In the genomic region with DNA sequence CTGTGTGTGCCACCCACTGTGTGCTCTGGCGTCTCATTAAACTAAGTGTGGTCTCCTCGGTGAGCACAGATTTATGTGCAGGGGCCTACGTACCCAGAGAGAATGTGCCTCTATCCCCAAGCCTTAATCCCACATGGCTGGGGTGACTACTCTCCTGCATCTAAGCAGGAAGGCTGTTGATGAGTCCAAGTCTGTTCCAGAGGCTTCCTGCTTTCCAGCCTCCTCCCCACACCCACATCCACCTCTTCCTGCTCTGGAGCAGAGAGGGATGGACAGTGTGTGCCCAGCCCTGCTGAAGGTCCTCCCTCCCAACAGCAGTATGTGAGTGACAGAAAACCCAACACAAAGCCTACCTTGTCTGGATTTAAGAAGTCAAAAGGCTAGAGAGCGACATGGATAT, we compare ENCODE assay signal across 22 cellular contexts. TPM values are rescaled to one million over a fixed set of nuclear protein-coding genes. Genes with fewer than 3 reads are reported as not detected.
"Had no signal": no experiment of that assay in that cellular context is flagged by ENCODE, and none has a peak within 500 bp of the region (broad histone marks: within the 10 kb centered on the region; RNA-seq: fewer than 3 reads in every experiment).

No MANE protein-coding gene starts in this region.

- DNase-seq: activated CD4-positive, alpha-beta T cell treated with anti-CD3 and anti-CD28 coated beads, Interleukin-2, amount 10 ng/mL, durations not matched to agents 7 days and 5 days; activated CD8-positive, alpha-beta T cell treated with anti-CD3 and anti-CD28 coated beads, Interleukin-2, amount 10 ng/mL, durations not matched to agents 7 days and 5 days; activated T-cell treated with anti-CD3 and anti-CD28 coated beads, Interleukin-2, amount 50 U/mL, for 24 hours; brain microvascular endothelial cell; central memory CD4-positive, alpha-beta T cell; dorsolateral prefrontal cortex; hypothalamus; lower lobe of right lung; natural killer cell; stimulated activated CD4-positive, alpha-beta T cell treated with anti-CD3 and anti-CD28 coated beads, Interleukin-2, amount 100 ng/mL, for 48 hours; stimulated activated naive CD8-positive, alpha-beta T cell treated with anti-CD3 and anti-CD28 coated beads, Interleukin-15, Interleukin-2, amounts not matched to agents 100 U/mL and 50 U/mL, for 24 hours; substantia nigra; T-helper 9 cell; thyroid gland had no signal

- H3K9me3 ChIP-seq: ascending aorta, gastroesophageal sphincter, lower lobe of right lung, thyroid gland had no signal

- H3K27me3 ChIP-seq: ascending aorta, brain microvascular endothelial cell, dorsolateral prefrontal cortex, gastroesophageal sphincter, thyroid gland had no signal

- H3K4me3 ChIP-seq: ascending aorta, dorsolateral prefrontal cortex, gastroesophageal sphincter, lower lobe of right lung, thyroid gland had no signal

- H3K4me1 ChIP-seq: ascending aorta, gastroesophageal sphincter, lower lobe of right lung, thyroid gland had no signal

- FAIRE-seq: islet of Langerhans had no signal

- ATAC-seq: activated CD4-positive, CD25-positive, alpha-beta regulatory T cell treated with anti-CD3 and anti-CD28 coated beads, Interleukin-2, amount 50 U/mL, for 24 hours; activated CD8-positive, alpha-beta T cell treated with anti-CD3 and anti-CD28 coated beads, Interleukin-2, amount 10 ng/mL, durations not matched to agents 7 days and 5 days; activated naive CD4-positive, alpha-beta T cell treated with anti-CD3 and anti-CD28 coated beads, Interleukin-2, amount 50 U/mL, for 72 hours; activated T-helper 17 cell treated with anti-CD3 and anti-CD28 coated beads, Interleukin-2, amount 50 U/mL, for 72 hours; gastroesophageal sphincter; lower lobe of right lung; natural killer cell; stimulated activated naive CD8-positive, alpha-beta T cell treated with anti-CD3 and anti-CD28 coated beads, Interleukin-15, Interleukin-2, amounts not matched to agents 100 U/mL and 50 U/mL, for 24 hours had no signal

- H3K27ac ChIP-seq: ascending aorta, brain microvascular endothelial cell, dorsolateral prefrontal cortex, gastroesophageal sphincter, lower lobe of right lung, thyroid gland had no signal

RNA-seq across cellular contexts. Expression of gene BCL2L10, which starts 38.8 kb away (rescaled TPM):
- total RNA-seq: activated naive CD4-positive, alpha-beta T cell treated with anti-CD3 and anti-CD28 coated beads, Interleukin-2, amount 50 U/mL, for 72 hours; activated T-helper 17 cell treated with anti-CD3 and anti-CD28 coated beads, Interleukin-2, amount 50 U/mL, for 72 hours; ascending aorta; lower lobe of right lung; osteocyte; T-helper 1 cell treated with Interleukin-12 subunit alpha and Interleukin-12 subunit beta and Interleukin-4 antibody, amounts not matched to agents 30 ng/mL and 1 ng/mL, for 36 hours had no signal
